ENCODE assay signal across 8 cellular contexts in the genomic region with DNA sequence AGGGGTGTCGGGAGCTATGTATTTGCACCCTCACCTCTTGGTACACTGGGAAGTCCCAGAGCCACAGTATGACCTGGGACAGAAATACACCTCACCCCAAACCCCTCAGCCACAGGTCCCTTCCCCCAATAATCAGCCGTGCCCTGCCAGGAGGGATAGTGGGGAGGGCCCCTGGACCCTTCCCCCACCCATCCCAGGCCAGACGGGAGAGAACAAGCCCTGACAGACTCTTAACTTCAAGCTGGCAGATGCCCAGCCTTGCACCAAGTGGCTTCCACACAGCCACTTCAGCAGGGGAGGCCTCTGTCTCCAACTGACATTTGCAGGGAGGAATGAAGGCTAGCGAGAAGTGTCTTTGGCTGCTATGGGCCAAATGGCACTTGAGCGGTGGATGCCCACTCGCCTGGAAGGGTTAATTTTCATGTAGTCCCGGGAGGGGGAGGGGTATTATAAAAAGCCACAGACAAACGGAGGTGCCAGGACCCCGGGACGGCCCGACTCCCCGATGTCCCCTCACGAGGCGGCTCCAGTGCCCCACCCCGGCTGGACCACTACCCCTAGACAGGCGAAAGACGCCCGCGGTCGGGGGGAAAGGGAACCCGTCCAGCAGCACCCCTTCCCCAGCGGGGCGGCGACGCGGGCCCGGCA. TPM values are rescaled to one million over a fixed set of nuclear protein-coding genes. Genes with fewer than 3 reads are reported as not detected.
DNase-seq lines count a peak whose midpoint lies in the region; ATAC-seq and TF ChIP-seq lines count a peak whose summit lies in the region.

No MANE protein-coding gene starts in this region.

- peaks cover 19% of the 10 kb centered on the region for H3K4me1 Mint-ChIP-seq in type B pancreatic cell (ENCODE audit: unreplicated experiment)

- TF ChIP-seq POLR2A in lower leg skin (IDR thresholded peaks at IDR 0.05) = no peak

- H3K27ac Mint-ChIP-seq in type B pancreatic cell = peak overlapping the region; percentile 84

- H3K27me3 Mint-ChIP-seq in type B pancreatic cell = peaks cover 10% of the 10 kb centered on the region

- no peak for ATAC-seq in HG03354 (IDR thresholded peaks at IDR 0.05; ENCODE audit: poor library complexity, severe bottlenecking, unreplicated experiment)

- WGBS in lower leg skin, 2 donors = 3 to 8% methylated on average over 9 to 21 of the region's 27 CpGs

- H3K4me3 ChIP-seq in AG10803 (ENCODE audit: low read length) = peak overlapping the region; percentile 92
- H3K4me3 ChIP-seq in choroid plexus epithelial cell (ENCODE audit: low read depth, low read length) = peak overlapping the region; percentile 70
- peak overlapping the region; percentile 31 for H3K4me3 ChIP-seq in lower leg skin (ENCODE audit: low read depth, poor library complexity, severe bottlenecking)

- no peak for TF ChIP-seq CTCF in AG10803 (conservative IDR thresholded peaks at IDR 0.05; ENCODE audit: low read length)
- no peak for TF ChIP-seq CTCF in choroid plexus epithelial cell (conservative IDR thresholded peaks at IDR 0.05; ENCODE audit: low read depth, low read length)
- TF ChIP-seq CTCF in lower leg skin (IDR thresholded peaks at IDR 0.05) = no peak
- TF ChIP-seq CTCF in type B pancreatic cell (conservative IDR thresholded peaks at IDR 0.05) = no peak

- H3K4me3 Mint-ChIP-seq in type B pancreatic cell = peak overlapping the region; percentile 84

- peak; percentile 46 for DNase-seq in AG10803 (ENCODE audit: low read depth)
- DNase-seq in NCI-H1092 (lab: John Stamatoyannopoulos, UW) = peak; percentile 7
- DNase-seq in choroid plexus epithelial cell (ENCODE audit: low read depth) = peak; percentile 24
- no peak for DNase-seq in lower leg skin (ENCODE audit: low spot score in 2 of 2)
- DNase-seq in type B pancreatic cell (ENCODE audit: extremely low spot score, unreplicated experiment) = no peak
- DNase-seq in RPMI8226 = no peak
- DNase-seq in GF-D8 (lab: John Stamatoyannopoulos, UW) = no peak

- intact Hi-C loops in lower leg skin (cut with DNase I; ENCODE audit: low total_unique reads) = loop anchor here (10.0 kb wide), 1 partner anchor 163 kb away; no protein-coding TSS in a partner anchor

- no peaks in the 10 kb centered on the region for H3K9me3 Mint-ChIP-seq in type B pancreatic cell

- H3K36me3 Mint-ChIP-seq in type B pancreatic cell = no peaks in the 10 kb centered on the region

RNA-seq across cellular contexts. Expression of a gene that starts 0.5 kb away (rescaled TPM):
- total RNA-seq in lower leg skin = 10 to 100 TPM in 1 of 4 donors, 1 to 10 TPM in 3; 2.8 to 16.9 (median 5.8) TPM
- 1.2 and 1.3 TPM in 2 replicates for total RNA-seq in type B pancreatic cell (ENCODE audit: low replicate concordance)

RNA-seq across cellular contexts. Expression of a gene that starts 51.1 kb away (rescaled TPM):
- total RNA-seq in lower leg skin = 100 to 1,000 TPM in 3 of 4 donors, 10 to 100 TPM in 1; 97.8 to 104 (median 102) TPM
- 274 and 386 TPM in 2 replicates for total RNA-seq in type B pancreatic cell (ENCODE audit: low replicate concordance)

RNA-seq across cellular contexts. Expression of a gene that starts 51.7 kb away (rescaled TPM):
- total RNA-seq in lower leg skin = 10 to 100 TPM; 12.4 to 28.0 (median 18.8) TPM
- 41.7 and 49.8 TPM in 2 replicates for total RNA-seq in type B pancreatic cell (ENCODE audit: low replicate concordance)

Comparison
In these comparisons a context has a peak if more than half of its experiments do, and no peak if none do; other contexts are left out.
1. DNase-seq: peak in AG10803 (single experiment), NCI-H1092 (single experiment) and choroid plexus epithelial cell (single experiment); none in lower leg skin (0 of 2), type B pancreatic cell (single experiment), RPMI8226 (single experiment) and GF-D8 (single experiment).
2. H3K4me3 ChIP-seq: peak in every context shown above with its lines; median percentile 92 in AG10803; 70 in choroid plexus epithelial cell; 31 in lower leg skin.